8 cellular contexts compared by ENCODE assay signal in the genomic region with DNA sequence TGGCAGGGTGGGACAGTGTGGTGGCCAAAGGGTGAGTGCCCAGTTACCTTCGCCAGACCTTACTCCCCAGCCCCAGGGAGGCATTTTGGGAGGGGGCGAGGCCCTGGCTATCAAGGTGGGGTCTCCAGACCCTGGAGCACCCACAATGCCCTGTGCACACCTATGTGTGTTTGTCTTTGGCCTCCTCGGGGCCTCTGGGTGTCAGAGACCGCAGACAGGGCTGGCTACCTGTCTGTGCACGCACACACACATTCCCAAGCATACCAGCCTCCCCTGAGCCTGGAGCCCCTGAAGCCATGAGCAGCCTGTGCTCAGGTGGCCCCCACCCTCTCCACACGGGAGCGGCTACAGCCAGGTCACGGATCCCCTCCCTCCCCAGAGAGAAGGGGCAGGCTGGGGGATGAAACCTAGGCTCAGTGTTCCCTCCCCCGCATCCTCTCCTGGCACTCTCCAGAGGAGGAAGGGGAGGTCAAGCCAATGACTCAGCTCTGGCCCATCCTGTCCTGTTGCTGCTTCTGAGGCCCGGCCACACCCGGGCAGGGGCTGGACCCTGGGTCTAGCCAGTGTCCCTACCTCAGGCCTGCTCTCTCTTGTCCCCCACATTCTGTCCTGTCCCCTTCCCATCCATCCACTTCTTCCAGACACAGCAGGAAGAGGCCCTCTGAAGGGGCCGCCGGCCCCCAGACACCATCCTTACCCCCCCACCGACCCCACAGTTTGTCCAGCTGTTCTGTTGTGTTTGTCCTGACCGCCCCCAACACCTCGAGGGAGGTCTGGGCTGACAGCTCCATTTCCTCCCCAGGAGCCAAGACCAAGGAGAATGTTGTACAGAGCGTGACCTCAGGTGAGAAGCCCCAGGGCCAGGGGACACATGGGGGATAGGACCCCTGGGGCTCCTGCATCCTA. TPM values are rescaled to one million over a fixed set of nuclear protein-coding genes. Genes with fewer than 3 reads are reported as not detected.
DNase-seq lines count a peak whose midpoint lies in the region; TF ChIP-seq lines count a peak whose summit lies in the region.

No MANE protein-coding gene starts in this region.

- peak overlapping the region in 2 of 3 donors; percentile 38 to 73 for H3K9ac ChIP-seq in skeletal muscle tissue (ENCODE audit: low read depth in 1 of 3, low read length in 3 of 3)

- no peak for TF ChIP-seq CTCF in HEK293 (tag by site-specific recombination; IDR thresholded peaks at IDR 0.05)
- no peak for TF ChIP-seq CTCF in adrenal gland (IDR thresholded peaks at IDR 0.05)
- no peak for TF ChIP-seq CTCF in right atrium auricular region (IDR thresholded peaks at IDR 0.05)

- POLR2A ChIA-PET in HEK293 (lab: Yijun Ruan, JAX), result no interaction called here

- H3K27ac ChIP-seq in HEK293 (ENCODE audit: extremely low read depth, low read depth, low read length) (no peak overlapping the region), adrenal gland (peak overlapping the region; percentile 34 to 94 (median 79)), right atrium auricular region (peak overlapping the region; percentile 79 to 80), skeletal muscle tissue (ENCODE audit: low read depth, low read length) (peak overlapping the region; percentile 58)

- H3K4me3 ChIP-seq in HEK293 (ENCODE audit: low read depth, low read length), result no peak overlapping the region
- peak overlapping the region in 2 of 4 donors; percentile 22 to 57 for H3K4me3 ChIP-seq in adrenal gland
- H3K4me3 ChIP-seq in right atrium auricular region, result peak overlapping the region; percentile 15 to 50
- peak overlapping the region; percentile 53 to 67 (median 60) for H3K4me3 ChIP-seq in skeletal muscle tissue (ENCODE audit: low read length in 3 of 3)

- no peaks in the 10 kb centered on the region for H3K36me3 ChIP-seq in HEK293 (ENCODE audit: control insufficient read depth in 2 of 2, insufficient read depth in 1 of 2, low read length in 2 of 2)
- no peaks in the 10 kb centered on the region for H3K36me3 ChIP-seq in adrenal gland (replicated peaks in 1 of 2)
- H3K36me3 ChIP-seq in right atrium auricular region, result no peaks in the 10 kb centered on the region
- H3K36me3 ChIP-seq in skeletal muscle tissue (ENCODE audit: control insufficient read depth in 3 of 3, insufficient read depth in 3 of 3, low read length in 3 of 3), result no peaks in the 10 kb centered on the region

- CTCF ChIA-PET in HEK293 (lab: Yijun Ruan, JAX), result interaction anchor here (0.8 to 3.8 kb wide), 5 partner anchors 10 to 266 kb away, joined by 3 to 21 read pairs (median 11); no protein-coding TSS in a partner anchor

- H3K4me1 ChIP-seq in HEK293 (ENCODE audit: control insufficient read depth, insufficient read depth, low read length) (no peaks in the 10 kb centered on the region), adrenal gland (replicated peaks in 1 of 2) (peaks cover 46 to 56% of the 10 kb centered on the region in 2 donors), right atrium auricular region (peaks cover 0 to 60% of the 10 kb centered on the region in 2 donors), skeletal muscle tissue (ENCODE audit: control insufficient read depth in 3 of 3, insufficient read depth in 3 of 3, low read length in 3 of 3) (peaks cover 26 to 59% (median 35%) of the 10 kb centered on the region in 3 donors)

- TF ChIP-seq POLR2A in adrenal gland (IDR thresholded peaks at IDR 0.05), result peak in 1 of 2 donors; percentile 31

- no peaks in the 10 kb centered on the region for H3K9me3 ChIP-seq in HEK293 (ENCODE audit: control insufficient read depth, insufficient read depth, low read depth, low read length)
- H3K9me3 ChIP-seq in adrenal gland (replicated peaks in 1 of 3), result no peaks in the 10 kb centered on the region
- no peaks in the 10 kb centered on the region for H3K9me3 ChIP-seq in right atrium auricular region
- H3K9me3 ChIP-seq in skeletal muscle tissue (ENCODE audit: control insufficient read depth in 3 of 3, low read length in 3 of 3), result no peaks in the 10 kb centered on the region

- DNase-seq in adrenal gland, result peak; percentile 71 to 87 (median 84)
- DNase-seq in right atrium auricular region (ENCODE audit: low spot score), result no peak
- DNase-seq in NCI-H526 (lab: John Stamatoyannopoulos, UW), result no peak
- DNase-seq in NCI-H2196 treated with DMSO at 0.1 percent for 48 hours (lab: John Stamatoyannopoulos, UW; ENCODE audit: unreplicated experiment), result no peak
- no peak for DNase-seq in NCI-H345 (lab: John Stamatoyannopoulos, UW)
- no peak for DNase-seq in cerebellar cortex (ENCODE audit: low spot score)

- intact Hi-C loops in adrenal gland (cut with DNase I), result no loop called here

- 25 to 36% (median 31%) methylated on average over 8 to 17 of the region's 17 CpGs for WGBS in adrenal gland, 4 donors

- H3K27me3 ChIP-seq in adrenal gland (no peaks in the 10 kb centered on the region), right atrium auricular region (no peaks in the 10 kb centered on the region), skeletal muscle tissue (ENCODE audit: control insufficient read depth in 3 of 3, insufficient read depth in 3 of 3, low read length in 3 of 3) (peaks cover 0 to 6% (median 6%) of the 10 kb centered on the region in 3 donors)

TF ChIP-seq in HEK293, 187 proteins besides CTCF, POLR2A, EP300 and RAD21:
- TF ChIP-seq GLIS2 (tag by site-specific recombination; IDR thresholded peaks at IDR 0.05) (peak; percentile 20), SP2 (tag by site-specific recombination; IDR thresholded peaks at IDR 0.05) (peak; percentile 48), ZIC2 (tag by site-specific recombination; IDR thresholded peaks at IDR 0.05) (peak; percentile 66; the same call in 1 of the 2 replicates), ZBTB17 (tag by site-specific recombination; IDR thresholded peaks at IDR 0.05) (no peak), ZNF157 (tag by site-specific recombination; IDR thresholded peaks at IDR 0.05) (no peak), ZNF184 (tag by site-specific recombination; IDR thresholded peaks at IDR 0.05) (no peak), ZNF544 (tag by site-specific recombination; IDR thresholded peaks at IDR 0.05) (no peak), SP7 (tag by site-specific recombination; IDR thresholded peaks at IDR 0.05) (no peak), ZNF335 (tag by site-specific recombination; conservative IDR thresholded peaks at IDR 0.05) (no peak), BCL11A (tag by site-specific recombination; IDR thresholded peaks at IDR 0.05; ENCODE audit: low read depth) (0 out of 2 replicates have a peak, but pooled peaks have one; percentile 18), ZNF585B (tag by site-specific recombination; IDR thresholded peaks at IDR 0.05) (no peak), SALL2 (tag by site-specific recombination; IDR thresholded peaks at IDR 0.05; ENCODE audit: borderline replicate concordance) (no peak)
- TF ChIP-seq, protein P1, sequence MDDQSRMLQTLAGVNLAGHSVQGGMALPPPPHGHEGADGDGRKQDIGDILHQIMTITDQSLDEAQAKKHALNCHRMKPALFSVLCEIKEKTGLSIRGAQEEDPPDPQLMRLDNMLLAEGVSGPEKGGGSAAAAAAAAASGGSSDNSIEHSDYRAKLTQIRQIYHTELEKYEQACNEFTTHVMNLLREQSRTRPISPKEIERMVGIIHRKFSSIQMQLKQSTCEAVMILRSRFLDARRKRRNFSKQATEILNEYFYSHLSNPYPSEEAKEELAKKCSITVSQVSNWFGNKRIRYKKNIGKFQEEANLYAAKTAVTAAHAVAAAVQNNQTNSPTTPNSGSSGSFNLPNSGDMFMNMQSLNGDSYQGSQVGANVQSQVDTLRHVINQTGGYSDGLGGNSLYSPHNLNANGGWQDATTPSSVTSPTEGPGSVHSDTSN (CRISPR knock-in tag; IDR thresholded peaks at IDR 0.05), result no peak
- TF ChIP-seq, protein P2, sequence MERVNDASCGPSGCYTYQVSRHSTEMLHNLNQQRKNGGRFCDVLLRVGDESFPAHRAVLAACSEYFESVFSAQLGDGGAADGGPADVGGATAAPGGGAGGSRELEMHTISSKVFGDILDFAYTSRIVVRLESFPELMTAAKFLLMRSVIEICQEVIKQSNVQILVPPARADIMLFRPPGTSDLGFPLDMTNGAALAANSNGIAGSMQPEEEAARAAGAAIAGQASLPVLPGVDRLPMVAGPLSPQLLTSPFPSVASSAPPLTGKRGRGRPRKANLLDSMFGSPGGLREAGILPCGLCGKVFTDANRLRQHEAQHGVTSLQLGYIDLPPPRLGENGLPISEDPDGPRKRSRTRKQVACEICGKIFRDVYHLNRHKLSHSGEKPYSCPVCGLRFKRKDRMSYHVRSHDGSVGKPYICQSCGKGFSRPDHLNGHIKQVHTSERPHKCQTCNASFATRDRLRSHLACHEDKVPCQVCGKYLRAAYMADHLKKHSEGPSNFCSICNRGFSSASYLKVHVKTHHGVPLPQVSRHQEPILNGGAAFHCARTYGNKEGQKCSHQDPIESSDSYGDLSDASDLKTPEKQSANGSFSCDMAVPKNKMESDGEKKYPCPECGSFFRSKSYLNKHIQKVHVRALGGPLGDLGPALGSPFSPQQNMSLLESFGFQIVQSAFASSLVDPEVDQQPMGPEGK (tag by site-specific recombination; IDR thresholded peaks at IDR 0.05), result peak; percentile 38; the same call in 1 of the 2 replicates

RNA-seq across cellular contexts. Expression of a gene that starts 0.7 kb away (rescaled TPM):
- total RNA-seq in adrenal gland (100 to 1,000 TPM; 177 to 599 (median 404) TPM), right atrium auricular region (10 to 100 TPM; 20.9 to 33.8 TPM), skeletal muscle tissue (4.2 TPM)
- polyA plus RNA-seq in adrenal gland, result 1,000 to 10,000 TPM in 1 of 3 donors, 100 to 1,000 TPM in 2; 176 to 1,434 (median 799) TPM

RNA-seq across cellular contexts. Expression of a gene that starts 1.7 kb away (rescaled TPM):
- 10 to 100 TPM; 26.3 to 44.2 (median 36.6) TPM for total RNA-seq in adrenal gland
- 10 to 100 TPM in 2 of 3 donors, 1 to 10 TPM in 1; 9.5 to 16.5 (median 13.4) TPM for polyA plus RNA-seq in adrenal gland
- 10 to 100 TPM; 57.0 to 81.3 TPM for total RNA-seq in right atrium auricular region
- total RNA-seq in skeletal muscle tissue, result 25.6 TPM

RNA-seq across cellular contexts. Expression of a gene that starts 9.2 kb away (rescaled TPM):
- total RNA-seq in adrenal gland, result 10 to 100 TPM; 15.3 to 38.1 (median 22.6) TPM
- polyA plus RNA-seq in adrenal gland, result 100 to 1,000 TPM in 1 of 3 donors, 10 to 100 TPM in 1, 1 to 10 TPM in 1; 6.6 to 592 (median 52.2) TPM
- 100 to 1,000 TPM in 1 of 2 donors, 10 to 100 TPM in 1; 67.8 to 195 TPM for total RNA-seq in right atrium auricular region
- total RNA-seq in skeletal muscle tissue, result 11.5 TPM

Comparison
In these comparisons a context has a peak if more than half of its experiments do, and no peak if none do; other contexts are left out.
1. DNase-seq: peak in adrenal gland (7 of 7); none in right atrium auricular region (single experiment), NCI-H526 (0 of 2), NCI-H2196 treated with DMSO at 0.1 percent for 48 hours (single experiment), NCI-H345 (single experiment) and cerebellar cortex (single experiment).
2. RNA of a gene that starts 0.7 kb away (total RNA-seq): 177 to 599 TPM in adrenal gland; 20.9 to 33.8 TPM in right atrium auricular region and 4.2 TPM in skeletal muscle tissue (single experiment); every median in the first group is over 4 times any median in the second.